In genomic region chr2:86025229-86025820, GRCh38 we compare ENCODE assay signal across 17 cellular contexts.
DNase-seq lines count a peak whose midpoint lies in the region; ATAC-seq, FAIRE-seq and TF ChIP-seq lines count a peak whose summit lies in the region.
"Had no signal": no experiment of that assay in that cellular context is flagged by ENCODE, and none has a peak within 500 bp of the region (broad histone marks: within the 10 kb centered on the region; RNA-seq: fewer than 3 reads in every experiment).

No MANE protein-coding gene starts in this region.

- peak in 2 of 3 experiments; percentile 19 to 36; a peak in 1 of 4 replicates for TF ChIP-seq CTCF in H1 (IDR thresholded peaks at IDR 0.05; ENCODE audit: control extremely low read depth in 1 of 3, insufficient read depth in 1 of 3, low read depth in 1 of 3, low read length in 3 of 3)
- TF ChIP-seq CTCF in lower lobe of right lung (IDR thresholded peaks at IDR 0.05), result no peak

- H2BK20ac ChIP-seq in H1 (ENCODE audit: low read length), result no peak overlapping the region

- H3K36me3 Mint-ChIP-seq in stimulated activated effector memory CD8-positive, alpha-beta T cell treated with anti-CD3 and anti-CD28 coated beads, Interleukin-12 subunit alpha, Interleukin-12 subunit beta, amount 100 ng/mL, for 72 hours, result peaks cover 65% of the 10 kb centered on the region
- H3K36me3 Mint-ChIP-seq: natural killer cell had no signal

- POLR2A ChIA-PET in H1 (lab: Charles Lee; ENCODE audit: partially characterized antibody), result interaction anchor here (0.8 to 1.2 kb wide), 2 partner anchors 10 to 11 kb away, joined by 3 to 4 read pairs; no protein-coding TSS in a partner anchor

- ATAC-seq in stimulated activated effector memory CD8-positive, alpha-beta T cell treated with anti-CD3 and anti-CD28 coated beads, Interleukin-12 subunit alpha, Interleukin-12 subunit beta, amount 100 ng/mL, for 72 hours, result no peak
- ATAC-seq in lower lobe of right lung, result no peak
- ATAC-seq: natural killer cell had no signal

- no peaks in the 10 kb centered on the region for H3K9me3 ChIP-seq in H1 (ENCODE audit: insufficient read depth in 2 of 2, low read depth in 1 of 2, low read length in 1 of 2)
- no peaks in the 10 kb centered on the region for H3K9me3 ChIP-seq in lower lobe of right lung

- DNase-seq in DMS53 (lab: John Stamatoyannopoulos, UW) (peak; percentile 33), DMS53 treated with DMSO at 0.1 percent for 48 hours (lab: John Stamatoyannopoulos, UW; ENCODE audit: unreplicated experiment) (no peak), NCI-H1694 treated with DMSO at 0.1 percent for 48 hours (lab: John Stamatoyannopoulos, UW) (peak; percentile 43), H1 (ENCODE audit: low read depth in 1 of 2, low spot score in 2 of 2) (no peak), lower lobe of right lung (no peak), NCI-H1092 treated with DMSO at 0.1 percent for 48 hours (lab: John Stamatoyannopoulos, UW) (no peak)
- no peak for DNase-seq in stimulated activated effector memory CD8-positive, alpha-beta T cell treated with anti-CD3 and anti-CD28 coated beads, Interleukin-12 subunit alpha, Interleukin-12 subunit beta, amount 100 ng/mL, for 72 hours (ENCODE audit: low spot score in 2 of 2)
- DNase-seq in activated CD4-positive, alpha-beta T cell treated with anti-CD3 and anti-CD28 coated beads for 1 hour, result no peak
- DNase-seq: 8988T; activated CD4-positive, alpha-beta T cell treated with anti-CD3 and anti-CD28 coated beads, Interleukin-2, amount 50 U/mL, for 1 hour; activated gamma-delta T cell; DMS79 treated with DMSO at 0.1 percent for 48 hours; immature natural killer cell; natural killer cell; NCI-H187 treated with DMSO at 0.1 percent for 48 hours; trophoblast cell had no signal

- no peak overlapping the region for H2BK120ac ChIP-seq in H1 (replicated peaks; ENCODE audit: low read depth, low read length)

- H3K4me1 ChIP-seq in H1 (replicated peaks in 1 of 4; ENCODE audit: control insufficient read depth in 3 of 4, insufficient read depth in 4 of 4, low read length in 3 of 4), result no peaks in the 10 kb centered on the region
- H3K4me1 ChIP-seq in lower lobe of right lung, result peaks cover 11% of the 10 kb centered on the region

- H2BK5ac ChIP-seq in H1 (ENCODE audit: low read depth, low read length), result no peak overlapping the region

- no peak overlapping the region for H3K4me3 ChIP-seq in H1 (ENCODE audit: extremely low read depth in 1 of 4, insufficient read depth in 2 of 4, low read depth in 3 of 4, low read length in 4 of 4)
- H3K4me3 ChIP-seq in lower lobe of right lung, result no peak overlapping the region
- H3K4me3 ChIP-seq: skin epidermis had no signal

- H3K27me3 ChIP-seq in H1 (replicated peaks in 1 of 4; ENCODE audit: control insufficient read depth in 3 of 4, extremely low read depth in 1 of 4, insufficient read depth in 3 of 4, low read length in 3 of 4) (no peaks in the 10 kb centered on the region), lower lobe of right lung (ENCODE audit: low read depth) (no peaks in the 10 kb centered on the region)

- no peaks in the 10 kb centered on the region for H3K79me2 ChIP-seq in H1 (ENCODE audit: control insufficient read depth in 1 of 2, insufficient read depth in 2 of 2, low read length in 2 of 2)

- H4K91ac ChIP-seq in H1 (replicated peaks; ENCODE audit: insufficient read length, low read length), result no peak overlapping the region

- H3K4ac ChIP-seq in H1 (replicated peaks; ENCODE audit: insufficient read length, low read depth, low read length), result no peak overlapping the region

- peak; percentile 9 to 26; a peak in 3 of 4 replicates for TF ChIP-seq RAD21 in H1 (IDR thresholded peaks at IDR 0.05 in 1 of 2, conservative IDR thresholded peaks at IDR 0.05 in 1 of 2; ENCODE audit: low read depth in 2 of 2, low read length in 2 of 2)

- no peak overlapping the region for H2AK5ac ChIP-seq in H1 (ENCODE audit: low read depth, low read length)

- H2BK12ac ChIP-seq in H1 (ENCODE audit: low read depth, low read length), result no peak overlapping the region

- no peaks in the 10 kb centered on the region for H3K79me1 ChIP-seq in H1 (ENCODE audit: low read depth, low read length)

- no peak overlapping the region for H3K23ac ChIP-seq in H1 (ENCODE audit: insufficient read length)

- H3K23me2 ChIP-seq in H1 (ENCODE audit: low read depth, low read length), result no peaks in the 10 kb centered on the region

- no peak overlapping the region for H3K9ac ChIP-seq in H1 (replicated peaks in 1 of 4; ENCODE audit: extremely low read depth in 1 of 4, low read depth in 3 of 4, low read length in 3 of 4)

- no peak overlapping the region for H3K56ac ChIP-seq in H1 (replicated peaks; ENCODE audit: insufficient read length, low read depth, low read length)

- H3K14ac ChIP-seq in H1 (ENCODE audit: insufficient read length), result no peak overlapping the region

- no peak for FAIRE-seq in H1 (lab: Jason Lieb, UNC)

- no peak overlapping the region for H3K4me3 Mint-ChIP-seq in stimulated activated effector memory CD8-positive, alpha-beta T cell treated with anti-CD3 and anti-CD28 coated beads, Interleukin-12 subunit alpha, Interleukin-12 subunit beta, amount 100 ng/mL, for 72 hours
- H3K4me3 Mint-ChIP-seq: immature natural killer cell, natural killer cell had no signal

- H3K9me3 Mint-ChIP-seq in stimulated activated effector memory CD8-positive, alpha-beta T cell treated with anti-CD3 and anti-CD28 coated beads, Interleukin-12 subunit alpha, Interleukin-12 subunit beta, amount 100 ng/mL, for 72 hours, result no peaks in the 10 kb centered on the region
- H3K9me3 Mint-ChIP-seq: immature natural killer cell, natural killer cell had no signal

- no peak overlapping the region for H4K5ac ChIP-seq in H1 (ENCODE audit: insufficient read length, low read depth, low read length)

- WGBS in H1 (ENCODE audit: extremely low coverage in 1 of 2, insufficient coverage in 1 of 2, insufficient read length in 1 of 2, insufficient replicate concordance in 2 of 2, low coverage in 1 of 2, low lambda C conversion rate in 2 of 2, missing lambda C conversion rate in 1 of 2), 2 experiments, result 86% methylated on average over 7 of the region's 7 CpGs; no CpG with 5 or more reads in 1 of the 2 experiments

- no peak overlapping the region for H2AFZ ChIP-seq in H1 (ENCODE audit: low read length)

- H3K27ac ChIP-seq in H1 (ENCODE audit: low read depth, low read length) (no peak overlapping the region), lower lobe of right lung (no peak overlapping the region)

- H3K4me2 ChIP-seq in H1 (ENCODE audit: insufficient read depth in 1 of 2, low read depth in 2 of 2, low read length in 2 of 2), result no peak overlapping the region

- H2BK15ac ChIP-seq in H1 (ENCODE audit: low read length), result no peak overlapping the region

- H3K18ac ChIP-seq in H1 (ENCODE audit: extremely low read depth, low read length), result no peak overlapping the region

- H3K4me1 Mint-ChIP-seq in stimulated activated effector memory CD8-positive, alpha-beta T cell treated with anti-CD3 and anti-CD28 coated beads, Interleukin-12 subunit alpha, Interleukin-12 subunit beta, amount 100 ng/mL, for 72 hours, result peaks cover 11% of the 10 kb centered on the region
- H3K4me1 Mint-ChIP-seq: immature natural killer cell had no signal

- CTCF ChIA-PET in H1 (lab: Charles Lee; ENCODE audit: partially characterized antibody), result interaction anchor here (0.6 to 2.7 kb wide), 9 partner anchors 11 to 197 kb away, joined by 3 to 18 read pairs (median 6); no protein-coding TSS in a partner anchor

- H3K27ac Mint-ChIP-seq in stimulated activated effector memory CD8-positive, alpha-beta T cell treated with anti-CD3 and anti-CD28 coated beads, Interleukin-12 subunit alpha, Interleukin-12 subunit beta, amount 100 ng/mL, for 72 hours, result peak overlapping the region; percentile 61

- intact Hi-C loops in lower lobe of right lung (cut with DNase I), result no loop called here

- H4K8ac ChIP-seq in H1 (ENCODE audit: extremely low read depth, insufficient read depth, low read length), result no peak overlapping the region

- H3K36me3 ChIP-seq in H1 (ENCODE audit: control insufficient read depth in 2 of 4, insufficient read depth in 4 of 4, low read length in 3 of 4) (peaks cover 21 to 45% (median 38%) of the 10 kb centered on the region in 4 experiments), lower lobe of right lung (peaks cover 51% of the 10 kb centered on the region)

- H4K20me1 ChIP-seq in H1 (replicated peaks in 1 of 2; ENCODE audit: control insufficient read depth in 1 of 2, insufficient read depth in 2 of 2, low read length in 2 of 2), result peaks cover 3 to 5% of the 10 kb centered on the region in 2 experiments

- TF ChIP-seq POLR2A in H1 (IDR thresholded peaks at IDR 0.05; ENCODE audit: control extremely low read depth in 1 of 2, low read depth in 2 of 2, low read length in 2 of 2), result no peak

- no peak for TF ChIP-seq EP300 in H1 (IDR thresholded peaks at IDR 0.05; ENCODE audit: borderline replicate concordance in 1 of 2, low read depth in 2 of 2, low read length in 2 of 2)

TF ChIP-seq in H1, 55 proteins besides CTCF, POLR2A, EP300 and RAD21 (continues in another document):
- TF ChIP-seq KDM5A (IDR thresholded peaks at IDR 0.05; ENCODE audit: low read length) (no peak), YY1 (IDR thresholded peaks at IDR 0.05; ENCODE audit: low read depth, low read length) (no peak), GABPA (IDR thresholded peaks at IDR 0.05; ENCODE audit: borderline replicate concordance, insufficient read depth, low read length) (no peak), TAF1 (IDR thresholded peaks at IDR 0.05; ENCODE audit: low read depth, low read length) (no peak), CBX8 (IDR thresholded peaks at IDR 0.05; ENCODE audit: borderline replicate concordance, low read depth, low read length) (no peak), FOSL1 (IDR thresholded peaks at IDR 0.05; ENCODE audit: insufficient read depth, low read depth, low read length) (no peak)

Comparison
In these comparisons a context has a peak if more than half of its experiments do, and no peak if none do; other contexts are left out.
1. DNase-seq: peak in DMS53 (single experiment) and NCI-H1694 treated with DMSO at 0.1 percent for 48 hours (single experiment); none in DMS53 treated with DMSO at 0.1 percent for 48 hours (single experiment), H1 (0 of 2), stimulated activated effector memory CD8-positive, alpha-beta T cell treated with anti-CD3 and anti-CD28 coated beads, Interleukin-12 subunit alpha, Interleukin-12 subunit beta, amount 100 ng/mL, for 72 hours (0 of 2), lower lobe of right lung (single experiment), NCI-H1092 treated with DMSO at 0.1 percent for 48 hours (single experiment) and activated CD4-positive, alpha-beta T cell treated with anti-CD3 and anti-CD28 coated beads for 1 hour (single experiment).